ENCODE assay signal across 24 cellular contexts in genomic region chr12:57813111-57813970, GRCh38. TPM values are rescaled to one million over a fixed set of nuclear protein-coding genes. Genes with fewer than 3 reads are reported as not detected.
DNase-seq lines count a peak whose midpoint lies in the region; ATAC-seq and TF ChIP-seq lines count a peak whose summit lies in the region.
"Had no signal": no experiment of that assay in that cellular context is flagged by ENCODE, and none has a peak within 500 bp of the region (broad histone marks: within the 10 kb centered on the region; RNA-seq: fewer than 3 reads in every experiment).

No MANE protein-coding gene starts in this region.

- intact Hi-C loops in posterior vena cava (cut with DNase I), result no loop called here
- intact Hi-C loops in Calu3 (cut with micrococcal nuclease; ENCODE audit: unreplicated experiment), result no loop called here

- H3K27ac Mint-ChIP-seq in Calu3 (ENCODE audit: unreplicated experiment), result no peak overlapping the region
- H3K27ac Mint-ChIP-seq: activated CD4-positive, alpha-beta T cell treated with anti-CD3 and anti-CD28 coated beads for 36 hours; activated T-cell treated with anti-CD3 and anti-CD28 coated beads, Interleukin-2, amount 50 U/mL, for 24 hours; CD4-positive, alpha-beta T cell; IgD-negative memory B cell; immature natural killer cell; memory B cell; T-helper 2 cell treated with Interferon-gamma antibody and Interleukin-4, amounts not matched to agents 5 μg/mL and 100 μg/mL, for 36 hours had no signal

- H3K9me3 Mint-ChIP-seq in Calu3 (ENCODE audit: low read depth, unreplicated experiment), result no peaks in the 10 kb centered on the region
- H3K9me3 Mint-ChIP-seq: activated T-cell treated with anti-CD3 and anti-CD28 coated beads, Interleukin-2, amount 50 U/mL, for 24 hours; brain; CD4-positive, alpha-beta T cell; IgD-negative memory B cell; immature natural killer cell; memory B cell; stimulated activated naive CD8-positive, alpha-beta T cell treated with anti-CD3 and anti-CD28 coated beads, Interleukin-15, amount 100 ng/mL, for 72 hours; T-helper 2 cell treated with Interferon-gamma antibody and Interleukin-4, amounts not matched to agents 5 μg/mL and 100 μg/mL, for 36 hours had no signal

- ATAC-seq in HG02763 (IDR thresholded peaks at IDR 0.05; ENCODE audit: unreplicated experiment), result no peak
- ATAC-seq: activated CD4-positive, alpha-beta T cell treated with anti-CD3 and anti-CD28 coated beads for 36 hours had no signal

- TF ChIP-seq CTCF in astrocyte of the spinal cord (IDR thresholded peaks at IDR 0.05; ENCODE audit: low read depth, low read length) (no peak), Calu3 (IDR thresholded peaks at IDR 0.05; ENCODE audit: unreplicated experiment) (no peak)

- H3K4me1 Mint-ChIP-seq in Calu3 (ENCODE audit: low read depth, unreplicated experiment), result peaks cover 9% of the 10 kb centered on the region
- H3K4me1 Mint-ChIP-seq: activated CD4-positive, alpha-beta T cell treated with anti-CD3 and anti-CD28 coated beads for 36 hours; IgD-negative memory B cell; memory B cell had no signal

- no TSS peak for BruUV-seq in Calu3 (replicated peaks; lab: Mats Ljungman, UMichigan)

- in situ Hi-C loops in astrocyte of the spinal cord (cut with HindIII; ENCODE audit: low sequenced_read_pairs), result no loop called here

- H3K36me3 Mint-ChIP-seq in Calu3 (ENCODE audit: insufficient read depth, unreplicated experiment), result peaks cover 10% of the 10 kb centered on the region

- no peak overlapping the region for H3K4me3 ChIP-seq in astrocyte of the spinal cord (ENCODE audit: low read depth, low read length)
- H3K4me3 ChIP-seq: PC-9, thyroid gland had no signal

- no peaks in the 10 kb centered on the region for H3K27me3 Mint-ChIP-seq in Calu3 (ENCODE audit: unreplicated experiment)
- H3K27me3 Mint-ChIP-seq: activated CD4-positive, alpha-beta T cell treated with anti-CD3 and anti-CD28 coated beads for 36 hours; activated T-cell treated with anti-CD3 and anti-CD28 coated beads, Interleukin-2, amount 50 U/mL, for 24 hours; brain; CD4-positive, alpha-beta T cell; IgD-negative memory B cell; memory B cell; stimulated activated naive CD8-positive, alpha-beta T cell treated with anti-CD3 and anti-CD28 coated beads, Interleukin-15, amount 100 ng/mL, for 72 hours had no signal

- peak; percentile 53 for DNase-seq in NCI-H2196 (lab: John Stamatoyannopoulos, UW; ENCODE audit: unreplicated experiment)
- DNase-seq in NCI-H2196 treated with DMSO at 0.1 percent for 48 hours (lab: John Stamatoyannopoulos, UW; ENCODE audit: unreplicated experiment), result no peak
- peak; percentile 28 for DNase-seq in astrocyte of the spinal cord (ENCODE audit: low read depth, low spot score)
- peak; percentile 70 for DNase-seq in posterior vena cava (ENCODE audit: low spot score)
- DNase-seq in Calu3, result no peak
- DNase-seq: 8988T; activated CD4-positive, alpha-beta T cell treated with anti-CD3 and anti-CD28 coated beads for 36 hours; activated gamma-delta T cell treated with Interleukin-2 at 50 U/mL for 16 hours; activated T-cell treated with anti-CD3 and anti-CD28 coated beads, Interleukin-2, amount 50 U/mL, for 24 hours; CD4-positive, alpha-beta T cell; cerebellar nuclear complex; hypothalamus; immature natural killer cell; NCI-H1048; NCI-H1694 treated with DMSO at 0.1 percent for 48 hours; NCI-H524 treated with DMSO at 0.1 percent for 48 hours; PC-9; stimulated activated naive CD8-positive, alpha-beta T cell treated with anti-CD3 and anti-CD28 coated beads, Interleukin-15, amount 100 ng/mL, for 72 hours; thyroid gland had no signal

- CTCF ChIA-PET in Calu3 (lab: Charles Lee), result no interaction called here

- H3K4me3 Mint-ChIP-seq in Calu3 (ENCODE audit: low read depth, unreplicated experiment), result no peak overlapping the region
- H3K4me3 Mint-ChIP-seq: activated CD4-positive, alpha-beta T cell treated with anti-CD3 and anti-CD28 coated beads for 36 hours; activated T-cell treated with anti-CD3 and anti-CD28 coated beads, Interleukin-2, amount 50 U/mL, for 24 hours; brain; CD4-positive, alpha-beta T cell; IgD-negative memory B cell; immature natural killer cell; memory B cell; stimulated activated naive CD8-positive, alpha-beta T cell treated with anti-CD3 and anti-CD28 coated beads, Interleukin-15, amount 100 ng/mL, for 72 hours; T-helper 2 cell treated with Interferon-gamma antibody and Interleukin-4, amounts not matched to agents 5 μg/mL and 100 μg/mL, for 36 hours had no signal

RNA-seq across cellular contexts. Expression of gene AVIL, which starts 5.2 kb away (rescaled TPM):
- total RNA-seq in posterior vena cava (1 to 10 TPM; 5.6 to 6.3 TPM), Calu3 (2022) (6.4 and 7.9 TPM in 2 replicates)

RNA-seq across cellular contexts. Expression of gene TSFM, which starts 30.8 kb away (rescaled TPM):
- total RNA-seq in posterior vena cava (10 to 100 TPM; 15.9 to 16.4 TPM), Calu3 (2022) (47.1 and 49.0 TPM in 2 replicates)

RNA-seq across cellular contexts. Expression of gene CTDSP2, which starts 33.2 kb away (rescaled TPM):
- total RNA-seq in posterior vena cava (100 to 1,000 TPM; 135 to 138 TPM), Calu3 (2022) (117 and 119 TPM in 2 replicates)

RNA-seq across cellular contexts. Expression of gene EEF1AKMT3, which starts 40.9 kb away (rescaled TPM):
- total RNA-seq in posterior vena cava (1 to 10 TPM; 7.9 to 9.3 TPM), Calu3 (2022) (8.4 TPM in 2 replicates)

RNA-seq across cellular contexts. Expression of gene METTL1, which starts 41.4 kb away (rescaled TPM):
- total RNA-seq in posterior vena cava (10 to 100 TPM; 16.6 to 22.8 TPM), Calu3 (2022) (50.5 and 51.8 TPM in 2 replicates)

Comparison
In these comparisons a context has a peak if more than half of its experiments do, and no peak if none do; other contexts are left out.
1. DNase-seq: peak in NCI-H2196 (single experiment), astrocyte of the spinal cord (single experiment) and posterior vena cava (single experiment); none in NCI-H2196 treated with DMSO at 0.1 percent for 48 hours (single experiment) and Calu3 (single experiment).